In the genomic region with DNA sequence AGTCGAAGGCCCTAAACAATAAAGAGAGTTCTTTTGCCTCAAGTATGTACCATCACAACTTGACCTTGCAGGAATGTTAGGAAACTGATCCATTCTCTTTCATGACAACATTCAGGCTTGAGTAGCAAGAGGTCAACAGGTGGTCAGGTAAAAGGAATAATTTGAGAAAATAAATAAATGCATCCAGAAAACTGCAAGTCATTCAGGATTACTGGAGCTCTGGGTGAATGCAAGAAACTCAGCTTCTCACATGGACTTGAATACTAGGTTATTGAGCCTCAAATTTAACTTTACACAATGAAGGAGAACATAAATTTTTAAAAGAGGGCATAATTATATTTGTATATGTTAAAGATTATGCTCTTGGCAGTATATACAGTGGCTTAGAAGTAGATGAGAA, we compare ENCODE assay signal across 24 cellular contexts.
DNase-seq lines count a peak whose midpoint lies in the region; ATAC-seq, FAIRE-seq and TF ChIP-seq lines count a peak whose summit lies in the region.
"Had no signal": no experiment of that assay in that cellular context is flagged by ENCODE, and none has a peak within 500 bp of the region (broad histone marks: within the 10 kb centered on the region; RNA-seq: fewer than 3 reads in every experiment).

No MANE protein-coding gene starts in this region.

- no peaks in the 10 kb centered on the region for H4K20me1 ChIP-seq in HepG2 (ENCODE audit: insufficient read depth, low read length)
- H4K20me1 ChIP-seq: BLaER1 had no signal

- H3K27me3 ChIP-seq in HepG2 (ENCODE audit: control insufficient read depth in 1 of 2, insufficient read depth in 2 of 2, low read length in 2 of 2), result no peaks in the 10 kb centered on the region; a peak in 1 of 5 replicates
- no peaks in the 10 kb centered on the region for H3K27me3 ChIP-seq in right lobe of liver
- no peaks in the 10 kb centered on the region for H3K27me3 ChIP-seq in right atrium auricular region
- H3K27me3 ChIP-seq: BE2C, BLaER1 had no signal

- H3K4me3 ChIP-seq in HepG2 (replicated peaks in 1 of 3; ENCODE audit: insufficient read depth in 1 of 3, low read depth in 2 of 3, low read length in 3 of 3), result no peak overlapping the region
- no peak overlapping the region for H3K4me3 ChIP-seq in right lobe of liver
- H3K4me3 ChIP-seq in right atrium auricular region, result no peak overlapping the region
- H3K4me3 ChIP-seq: A549, BLaER1, GM12878 had no signal

- DNase-seq in HepG2 (ENCODE audit: low spot score), result no peak
- DNase-seq in right lobe of liver, result no peak
- DNase-seq in SK-MEL-5 (ENCODE audit: low read depth, low spot score), result peak; percentile 7
- DNase-seq in right atrium auricular region (ENCODE audit: low spot score), result no peak
- DNase-seq: BE2C; C1 segment of cervical spinal cord; CD4-positive, alpha-beta memory T cell; CD4-positive, CD25-positive, alpha-beta regulatory T cell; CD8-positive, alpha-beta memory T cell; COR-L47; DMS 273 treated with DMSO at 0.1 percent for 48 hours; DMS153; DMS53; DMS79; DND-41; EL; GDM1 had no signal

- TF ChIP-seq POLR2A in HepG2 (IDR thresholded peaks at IDR 0.05; ENCODE audit: insufficient read depth in 1 of 2, low read depth in 2 of 2, low read length in 2 of 2) (no peak), right lobe of liver (IDR thresholded peaks at IDR 0.05) (no peak)

- no peak overlapping the region for H3K4me2 ChIP-seq in HepG2 (ENCODE audit: low read depth, low read length)
- H3K4me2 ChIP-seq: A549, BLaER1 had no signal

- ATAC-seq in HepG2 (no peak), right lobe of liver (no peak), HG02642 (IDR thresholded peaks at IDR 0.05; ENCODE audit: poor library complexity, unreplicated experiment) (no peak)
- ATAC-seq: A549, GM12878 had no signal

- WGBS in HepG2 (ENCODE audit: low lambda C conversion rate), result 0% methylated on average over 1 of the region's 1 CpG
- WGBS in right lobe of liver (ENCODE audit: insufficient coverage, low coverage, low lambda C conversion rate, missing lambda C conversion rate), result 40% methylated on average over 1 of the region's 1 CpG

- POLR2A ChIA-PET in HepG2 (lab: Yijun Ruan, JAX), result no interaction called here

- TF ChIP-seq CTCF in HepG2 (CRISPR knock-in tag; IDR thresholded peaks at IDR 0.05) (no peak), right lobe of liver (IDR thresholded peaks at IDR 0.05) (no peak), right atrium auricular region (IDR thresholded peaks at IDR 0.05) (no peak)

- no peak for TF ChIP-seq EP300 in HepG2 (IDR thresholded peaks at IDR 0.05; ENCODE audit: low read depth in 2 of 2, low read length in 2 of 2)
- no peak for TF ChIP-seq EP300 in HepG2 (CRISPR knock-in tag; IDR thresholded peaks at IDR 0.05; ENCODE audit: borderline replicate concordance)

- in situ Hi-C loops in HepG2 (cut with HindIII; ENCODE audit: extremely low pct_ligation_motif_present, low pct_unique_long_range_greater_than_20kb), result loop anchor here (10.0 kb wide), 2 partner anchors 202 to 832 kb away; no protein-coding TSS in a partner anchor
- in situ Hi-C loops in SK-MEL-5 (cut with HindIII; ENCODE audit: low pct_unique_long_range_greater_than_20kb, low sequenced_read_pairs), result no loop called here

- BruUV-seq in HepG2 (replicated peaks; lab: Mats Ljungman, UMichigan), result no TSS peak

- H2AFZ ChIP-seq in HepG2 (ENCODE audit: low read length), result no peak overlapping the region

- intact Hi-C loops in HepG2 (cut with micrococcal nuclease; ENCODE audit: unreplicated experiment), result no loop called here
- intact Hi-C loops in right lobe of liver (cut with DNase I), result no loop called here

- FAIRE-seq in HepG2 (lab: Jason Lieb, UNC), result no peak
- FAIRE-seq: A549, GM12878, GM12892, GM18507 had no signal

- no peak overlapping the region for H3K9ac ChIP-seq in HepG2 (ENCODE audit: insufficient read depth, low read depth, low read length)
- H3K9ac ChIP-seq: BLaER1 had no signal

- CTCF ChIA-PET in HepG2 (lab: Yijun Ruan, JAX; ENCODE audit: low intra/inter-chr PET ratio, low total read pairs), result no interaction called here

- H3K4me1 ChIP-seq in HepG2 (ENCODE audit: insufficient read depth, low read length), result no peaks in the 10 kb centered on the region
- H3K4me1 ChIP-seq in right lobe of liver, result no peaks in the 10 kb centered on the region
- H3K4me1 ChIP-seq in right atrium auricular region, result no peaks in the 10 kb centered on the region
- H3K4me1 ChIP-seq: A549, BE2C, BLaER1 had no signal

- TF ChIP-seq RAD21 in HepG2 (CRISPR knock-in tag; IDR thresholded peaks at IDR 0.05), result no peak

- no peaks in the 10 kb centered on the region for H3K9me3 ChIP-seq in HepG2 (ENCODE audit: low read length)
- no peaks in the 10 kb centered on the region for H3K9me3 ChIP-seq in right lobe of liver
- H3K9me3 ChIP-seq in right atrium auricular region, result no peaks in the 10 kb centered on the region
- H3K9me3 ChIP-seq: A549, BE2C, BLaER1 had no signal

- H3K36me3 ChIP-seq in HepG2 (replicated peaks in 1 of 2; ENCODE audit: control insufficient read depth in 1 of 2, insufficient read depth in 2 of 2, low read length in 2 of 2) (no peaks in the 10 kb centered on the region), right lobe of liver (no peaks in the 10 kb centered on the region), right atrium auricular region (peaks cover 8% of the 10 kb centered on the region)
- H3K36me3 ChIP-seq: BE2C, BLaER1 had no signal

- H3K27ac ChIP-seq in HepG2 (ENCODE audit: extremely low read length, insufficient read depth, low read length), result no peak overlapping the region
- H3K27ac ChIP-seq in right lobe of liver, result no peak overlapping the region
- no peak overlapping the region for H3K27ac ChIP-seq in right atrium auricular region
- H3K27ac ChIP-seq: 22Rv1, A549, BLaER1 had no signal

- H3K79me2 ChIP-seq in HepG2 (ENCODE audit: insufficient read depth, low read length), result no peaks in the 10 kb centered on the region

TF ChIP-seq in HepG2, 621 proteins besides CTCF, POLR2A, EP300 and RAD21:
- TF ChIP-seq NFE2L2 (IDR thresholded peaks at IDR 0.05; ENCODE audit: low read length), result peak; percentile 49
- no peak for TF ChIP-seq BRD4 (CRISPR knock-in tag; IDR thresholded peaks at IDR 0.05)
- no peak for TF ChIP-seq HDAC6 (IDR thresholded peaks at IDR 0.05; ENCODE audit: low read depth, low read length)
